1 cellular context compared by ENCODE assay signal in genomic region chr11:353315-353857, GRCh38.
TF ChIP-seq lines count a peak whose summit lies in the region.

No MANE protein-coding gene starts in this region.

TF ChIP-seq in HepG2, 621 proteins besides CTCF, POLR2A, EP300 and RAD21 (continued from another document and continues in another):
- no peak for TF ChIP-seq ZSCAN30 (CRISPR knock-in tag; IDR thresholded peaks at IDR 0.05)
- TF ChIP-seq ZNF496 (CRISPR knock-in tag; IDR thresholded peaks at IDR 0.05; ENCODE audit: insufficient replicate concordance) = no peak
- no peak for TF ChIP-seq ZHX2 (IDR thresholded peaks at IDR 0.05; ENCODE audit: low read depth)
- no peak for TF ChIP-seq ZHX2 (CRISPR knock-in tag; IDR thresholded peaks at IDR 0.05; ENCODE audit: borderline replicate concordance)
- TF ChIP-seq KLF15 (CRISPR knock-in tag; IDR thresholded peaks at IDR 0.05; ENCODE audit: borderline replicate concordance) = no peak
- no peak for TF ChIP-seq ZFP41 (CRISPR knock-in tag; IDR thresholded peaks at IDR 0.05; ENCODE audit: borderline replicate concordance)
- 0 out of 2 replicates have a peak, but pooled peaks have one; percentile 11 for TF ChIP-seq HOMEZ (CRISPR knock-in tag; IDR thresholded peaks at IDR 0.05; ENCODE audit: low read depth)
- TF ChIP-seq HDAC6 (IDR thresholded peaks at IDR 0.05; ENCODE audit: low read depth, low read length) = no peak
- TF ChIP-seq TEF (CRISPR knock-in tag; IDR thresholded peaks at IDR 0.05) = no peak
- no peak for TF ChIP-seq ZNF678 (CRISPR knock-in tag; IDR thresholded peaks at IDR 0.05)
- no peak for TF ChIP-seq THAP7 (CRISPR knock-in tag; IDR thresholded peaks at IDR 0.05)
- peak; percentile 43; the same call in 1 of the 2 replicates for TF ChIP-seq FOXO1 (CRISPR knock-in tag; IDR thresholded peaks at IDR 0.05)
- TF ChIP-seq HOXA5 (CRISPR knock-in tag; IDR thresholded peaks at IDR 0.05) = no peak
- TF ChIP-seq DR1 (CRISPR knock-in tag; IDR thresholded peaks at IDR 0.05) = no peak
- TF ChIP-seq FOXA1 (IDR thresholded peaks at IDR 0.05) = no peak
- TF ChIP-seq FOXA1 (CRISPR knock-in tag; IDR thresholded peaks at IDR 0.05) = peak; percentile 30; the same call in 1 of the 2 replicates
- TF ChIP-seq ZNF790 (CRISPR knock-in tag; IDR thresholded peaks at IDR 0.05; ENCODE audit: borderline replicate concordance) = peak; percentile 37; the same call in 1 of the 2 replicates
- no peak for TF ChIP-seq ZNF577 (CRISPR knock-in tag; IDR thresholded peaks at IDR 0.05; ENCODE audit: borderline replicate concordance, low read depth)
- TF ChIP-seq ZNF513 (CRISPR knock-in tag; conservative IDR thresholded peaks at IDR 0.05) = no peak
- no peak for TF ChIP-seq JARID2 (CRISPR knock-in tag; IDR thresholded peaks at IDR 0.05; ENCODE audit: insufficient replicate concordance)
- no peak for TF ChIP-seq IRF1 (CRISPR knock-in tag; IDR thresholded peaks at IDR 0.05; ENCODE audit: low read depth)
- no peak for TF ChIP-seq MAFG (CRISPR knock-in tag; IDR thresholded peaks at IDR 0.05)
- TF ChIP-seq ZNF10 (CRISPR knock-in tag; IDR thresholded peaks at IDR 0.05; ENCODE audit: borderline replicate concordance, low read depth) = no peak
- no peak for TF ChIP-seq SUZ12 (IDR thresholded peaks at IDR 0.05; ENCODE audit: low read depth, low read length)
- TF ChIP-seq HDAC2 (CRISPR knock-in tag; IDR thresholded peaks at IDR 0.05) = peak; percentile 59
- no peak for TF ChIP-seq ZNF3 (CRISPR knock-in tag; IDR thresholded peaks at IDR 0.05)
- TF ChIP-seq ARNTL (CRISPR knock-in tag; IDR thresholded peaks at IDR 0.05) = no peak
- no peak for TF ChIP-seq ZNF432 (CRISPR knock-in tag; IDR thresholded peaks at IDR 0.05; ENCODE audit: borderline replicate concordance)
- TF ChIP-seq SOX5 (CRISPR knock-in tag; IDR thresholded peaks at IDR 0.05; ENCODE audit: borderline replicate concordance) = peak; percentile 45; the same call in 1 of the 2 replicates
- peak; percentile 56; the same call in 1 of the 2 replicates for TF ChIP-seq CREM (IDR thresholded peaks at IDR 0.05)
- no peak for TF ChIP-seq CREM (CRISPR knock-in tag; IDR thresholded peaks at IDR 0.05)
- TF ChIP-seq ZNF44 (CRISPR knock-in tag; IDR thresholded peaks at IDR 0.05) = no peak
- no peak for TF ChIP-seq ZFAT (CRISPR knock-in tag; conservative IDR thresholded peaks at IDR 0.05)
- TF ChIP-seq BRF2 (CRISPR knock-in tag; IDR thresholded peaks at IDR 0.05) = no peak
- no peak for TF ChIP-seq PREB (CRISPR knock-in tag; IDR thresholded peaks at IDR 0.05)
- TF ChIP-seq BCLAF1 (IDR thresholded peaks at IDR 0.05) = no peak
- TF ChIP-seq ZSCAN20 (CRISPR knock-in tag; IDR thresholded peaks at IDR 0.05; ENCODE audit: borderline replicate concordance) = no peak
- no peak for TF ChIP-seq SIN3A (IDR thresholded peaks at IDR 0.05; ENCODE audit: borderline replicate concordance, low read depth, low read length)
- no peak for TF ChIP-seq TRAFD1 (CRISPR knock-in tag; IDR thresholded peaks at IDR 0.05; ENCODE audit: borderline replicate concordance)
- TF ChIP-seq PAX8 (CRISPR knock-in tag; IDR thresholded peaks at IDR 0.05; ENCODE audit: borderline replicate concordance) = no peak
- TF ChIP-seq RBM39 (IDR thresholded peaks at IDR 0.05; ENCODE audit: low read depth, low read length, poor library complexity, severe bottlenecking) = no peak
- TF ChIP-seq PRMT3 (CRISPR knock-in tag; IDR thresholded peaks at IDR 0.05; ENCODE audit: borderline replicate concordance, low read depth) = no peak
- TF ChIP-seq ZNF605 (CRISPR knock-in tag; IDR thresholded peaks at IDR 0.05) = 0 out of 2 replicates have a peak, but pooled peaks have one; percentile 60
- TF ChIP-seq ZBTB7A (CRISPR knock-in tag; IDR thresholded peaks at IDR 0.05) = peak; percentile 43; the same call in 1 of the 2 replicates
- TF ChIP-seq RXRB (CRISPR knock-in tag; IDR thresholded peaks at IDR 0.05; ENCODE audit: borderline replicate concordance) = peak; percentile 60; the same call in 1 of the 2 replicates
- no peak for TF ChIP-seq ZEB1 (IDR thresholded peaks at IDR 0.05; ENCODE audit: insufficient replicate concordance, low read depth)
- TF ChIP-seq ZMYM4 (CRISPR knock-in tag; IDR thresholded peaks at IDR 0.05) = 0 out of 2 replicates have a peak, but pooled peaks have one; percentile 52
